Comparison of ENCODE assay signal across 1 cellular context in genomic region chr18:21897811-21898210, GRCh38.
TF ChIP-seq lines count a peak whose summit lies in the region.

No MANE protein-coding gene starts in this region.

TF ChIP-seq in endothelial cell of umbilical vein, 7 proteins besides CTCF, POLR2A, EP300 and RAD21 (continued from another document):
- no peak for TF ChIP-seq MAX (IDR thresholded peaks at IDR 0.05; ENCODE audit: insufficient read depth, insufficient read length)
- TF ChIP-seq POLR2AphosphoS5 (IDR thresholded peaks at IDR 0.05; ENCODE audit: insufficient read depth, low read depth, low read length): no peak
- TF ChIP-seq MYC (IDR thresholded peaks at IDR 0.05; ENCODE audit: low read depth, low read length): no peak
TF ChIP-seq in endothelial cell of umbilical vein: peak in this region for 0.
